ENCODE assay signal across 1 cellular context in genomic region chr22:19096555-19096954, GRCh38.
A peak's percentile ranks its signal among the peaks of the same experiment; 100 is the strongest.
TF ChIP-seq lines count a peak whose summit lies in the region.

No MANE protein-coding gene starts in this region.

TF ChIP-seq in K562, 482 proteins besides CTCF, POLR2A, EP300 and RAD21:
- TF ChIP-seq RBM25 (IDR thresholded peaks at IDR 0.05; ENCODE audit: low read depth, low read length, severe bottlenecking) (peak; percentile 58), ELF1 (tag; IDR thresholded peaks at IDR 0.05) (0 out of 2 replicates have a peak, but pooled peaks have one; percentile 21), THRB (CRISPR knock-in tag; conservative IDR thresholded peaks at IDR 0.05) (0 out of 2 replicates have a peak, but pooled peaks have one; percentile 54), ZNF121 (CRISPR knock-in tag; conservative IDR thresholded peaks at IDR 0.05) (peak; percentile 83), TRIM24 (IDR thresholded peaks at IDR 0.05) (no peak), CXXC5 (CRISPR knock-in tag; IDR thresholded peaks at IDR 0.05) (0 out of 2 replicates have a peak, but pooled peaks have one; percentile 17), ZNF41 (CRISPR knock-in tag; conservative IDR thresholded peaks at IDR 0.05) (no peak)
TF ChIP-seq in K562: peak in this region for 5.
